23 cellular contexts compared by ENCODE assay signal in genomic region chr6:36793296-36793912, GRCh38. TPM values are rescaled to one million over a fixed set of nuclear protein-coding genes. Genes with fewer than 3 reads are reported as not detected.
DNase-seq lines count a peak whose midpoint lies in the region; ATAC-seq and TF ChIP-seq lines count a peak whose summit lies in the region.
"Had no signal": no experiment of that assay in that cellular context is flagged by ENCODE, and none has a peak within 500 bp of the region (broad histone marks: within the 10 kb centered on the region; RNA-seq: fewer than 3 reads in every experiment).

No MANE protein-coding gene starts in this region.

- DNase-seq in Karpas-422 (no peak), dorsolateral prefrontal cortex (peak in 6 of 10 donors; percentile 25 to 74 (median 60)), testis (no peak), adrenal gland (no peak), Right ventricle myocardium superior (no peak)
- DNase-seq: activated CD4-positive, CD25-positive, alpha-beta regulatory T cell treated with anti-CD3 and anti-CD28 coated beads, Interleukin-2, amount 50 U/mL, for 72 hours; Caco-2; foreskin fibroblast; HCEC 1CT; NCI-H1694; NCI-H345; RPMI8226; stimulated activated naive B cell treated with anti-CD40 and anti-IgM and Interleukin-4, amounts not matched to agents 10 μg/mL and 1 μg/mL and 100 μg/mL, for 72 hours had no signal

- no peak overlapping the region for H3K27ac ChIP-seq in Karpas-422 (ENCODE audit: low read length)
- H3K27ac ChIP-seq in dorsolateral prefrontal cortex = peak overlapping the region in 55 of 59 donors; percentile 19 to 90 (median 73)
- peak overlapping the region; percentile 55 to 61 for H3K27ac ChIP-seq in testis
- no peak overlapping the region for H3K27ac ChIP-seq in adrenal gland
- H3K27ac ChIP-seq: breast epithelium, neutrophil, tibial nerve had no signal

- no peak for TF ChIP-seq CTCF in dorsolateral prefrontal cortex (IDR thresholded peaks at IDR 0.05 in 54 of 56, conservative IDR thresholded peaks at IDR 0.05 in 2 of 56; ENCODE audit: low read depth in 1 of 56, partially characterized antibody in 56 of 56)
- no peak for TF ChIP-seq CTCF in nephron (IDR thresholded peaks at IDR 0.05; ENCODE audit: unreplicated experiment in 3 of 3)
- TF ChIP-seq CTCF in testis (IDR thresholded peaks at IDR 0.05) = no peak
- TF ChIP-seq CTCF in adrenal gland (IDR thresholded peaks at IDR 0.05) = no peak

- H3K36me3 ChIP-seq in Karpas-422 (ENCODE audit: insufficient read depth, low read length) = no peaks in the 10 kb centered on the region
- no peaks in the 10 kb centered on the region for H3K36me3 ChIP-seq in testis (ENCODE audit: low read depth, missing control alignments)
- H3K36me3 ChIP-seq in adrenal gland (replicated peaks in 1 of 2) = no peaks in the 10 kb centered on the region
- H3K36me3 ChIP-seq: breast epithelium, neutrophil, tibial nerve had no signal

- H3K9me3 ChIP-seq in Karpas-422 (ENCODE audit: low read length) (no peaks in the 10 kb centered on the region), testis (no peaks in the 10 kb centered on the region), adrenal gland (replicated peaks in 1 of 3) (no peaks in the 10 kb centered on the region)
- H3K9me3 ChIP-seq: breast epithelium, Caco-2, neutrophil, tibial nerve had no signal

- H3K9ac ChIP-seq in Karpas-422 (ENCODE audit: low read length) = peak overlapping the region; percentile 27; the same call in 1 of the 2 replicates

- H3K27me3 Mint-ChIP-seq in nephron (ENCODE audit: low read depth) = peaks cover 8% of the 10 kb centered on the region

- H3K4me1 ChIP-seq in Karpas-422 (ENCODE audit: low read length) = peaks cover 10% of the 10 kb centered on the region
- peaks cover 29% of the 10 kb centered on the region for H3K4me1 ChIP-seq in testis
- H3K4me1 ChIP-seq in adrenal gland (replicated peaks in 1 of 2) = no peaks in the 10 kb centered on the region
- H3K4me1 ChIP-seq: breast epithelium, Caco-2 had no signal

- 69 to 71% methylated on average over 7 to 9 of the region's 9 CpGs for WGBS in testis, 2 donors
- 78 to 87% (median 84%) methylated on average over 8 to 9 of the region's 9 CpGs for WGBS in adrenal gland, 4 donors

- no peaks in the 10 kb centered on the region for H3K36me3 Mint-ChIP-seq in nephron (ENCODE audit: low read depth)
- H3K36me3 Mint-ChIP-seq: IgD-negative memory B cell; stimulated activated naive B cell treated with anti-CD40 and anti-IgM and Interleukin-4, amounts not matched to agents 10 μg/mL and 1 μg/mL and 100 μg/mL, for 72 hours had no signal

- intact Hi-C loops in dorsolateral prefrontal cortex (cut with DNase I) = loop anchor here in 1 of 2 donors (5.0 kb wide), 1 partner anchor 44 kb away; the partner anchor contains the start of gene CPNE5
- intact Hi-C loops in testis (cut with DNase I; ENCODE audit: low total_unique reads) = no loop called here
- intact Hi-C loops in adrenal gland (cut with DNase I) = no loop called here
- intact Hi-C loops in Right ventricle myocardium superior (cut with DNase I) = no loop called here

- no peaks in the 10 kb centered on the region for H4K20me1 ChIP-seq in Karpas-422 (ENCODE audit: insufficient read depth, low read depth, low read length)

- no peak overlapping the region for H3K4me3 ChIP-seq in Karpas-422 (ENCODE audit: low read length)
- no peak overlapping the region for H3K4me3 ChIP-seq in dorsolateral prefrontal cortex
- no peak overlapping the region for H3K4me3 ChIP-seq in testis
- no peak overlapping the region for H3K4me3 ChIP-seq in adrenal gland
- H3K4me3 ChIP-seq: breast epithelium, tibial nerve had no signal

- no peak for TF ChIP-seq POLR2A in testis (IDR thresholded peaks at IDR 0.05)
- no peak for TF ChIP-seq POLR2A in adrenal gland (IDR thresholded peaks at IDR 0.05)

- H3K9me2 ChIP-seq in Karpas-422 (replicated peaks; ENCODE audit: insufficient read depth, low read length) = no peaks in the 10 kb centered on the region

- no peak overlapping the region for H2AFZ ChIP-seq in Karpas-422 (ENCODE audit: low read length)

- H3K27ac Mint-ChIP-seq in nephron = peak overlapping the region; percentile 43 to 83 (median 74)
- H3K27ac Mint-ChIP-seq: dendritic cell treated with granulocyte-macrophage colony-stimulating factor and Interleukin-4, amounts not matched to agents 40 ng/mL and 50 ng/mL, for 4 days; IgD-negative memory B cell; stimulated activated naive B cell treated with anti-CD40 and anti-IgM and Interleukin-4, amounts not matched to agents 10 μg/mL and 1 μg/mL and 100 μg/mL, for 72 hours had no signal

- no peaks in the 10 kb centered on the region for H3K27me3 ChIP-seq in Karpas-422 (ENCODE audit: low read length)
- no peaks in the 10 kb centered on the region for H3K27me3 ChIP-seq in dorsolateral prefrontal cortex
- H3K27me3 ChIP-seq in testis = no peaks in the 10 kb centered on the region
- H3K27me3 ChIP-seq in adrenal gland = no peaks in the 10 kb centered on the region
- H3K27me3 ChIP-seq: breast epithelium, tibial nerve had no signal

- peak overlapping the region; percentile 14 for H3K4me2 ChIP-seq in Karpas-422 (ENCODE audit: low read depth, low read length, poor library complexity, severe bottlenecking)

- no peaks in the 10 kb centered on the region for H3K9me3 Mint-ChIP-seq in nephron
- H3K9me3 Mint-ChIP-seq: dendritic cell treated with granulocyte-macrophage colony-stimulating factor and Interleukin-4, amounts not matched to agents 40 ng/mL and 50 ng/mL, for 4 days; IgD-negative memory B cell; stimulated activated naive B cell treated with anti-CD40 and anti-IgM and Interleukin-4, amounts not matched to agents 10 μg/mL and 1 μg/mL and 100 μg/mL, for 72 hours had no signal

- peak overlapping the region in 1 of 3 experiments; percentile 50 for H3K4me3 Mint-ChIP-seq in nephron
- H3K4me3 Mint-ChIP-seq: dendritic cell treated with granulocyte-macrophage colony-stimulating factor and Interleukin-4, amounts not matched to agents 40 ng/mL and 50 ng/mL, for 4 days; stimulated activated naive B cell treated with anti-CD40 and anti-IgM and Interleukin-4, amounts not matched to agents 10 μg/mL and 1 μg/mL and 100 μg/mL, for 72 hours had no signal

- no peaks in the 10 kb centered on the region for H3K79me2 ChIP-seq in Karpas-422 (ENCODE audit: low read length)

- no peak for ATAC-seq in HG02588 (IDR thresholded peaks at IDR 0.05; ENCODE audit: unreplicated experiment)
- ATAC-seq in Right ventricle myocardium superior (ENCODE audit: poor library complexity) = no peak
- ATAC-seq: left lobe of liver; sciatic nerve; SK-N-SH treated with all-trans-retinoic acid at 6 μM for 48 hours; stimulated activated naive B cell treated with anti-CD40 and anti-IgM and Interleukin-4, amounts not matched to agents 10 μg/mL and 1 μg/mL and 100 μg/mL, for 72 hours had no signal

- peaks cover 32% of the 10 kb centered on the region for H3K4me1 Mint-ChIP-seq in nephron
- H3K4me1 Mint-ChIP-seq: IgD-negative memory B cell had no signal

RNA-seq across cellular contexts. Expression of gene CPNE5, which starts 45.8 kb away (rescaled TPM):
- total RNA-seq in Karpas-422 (2014; rRNA removed; shearing (Covaris generic); ENCODE audit: low replicate concordance) = 0.63 and 2.4 TPM in 2 replicates
- total RNA-seq in dorsolateral prefrontal cortex (100 to 1,000 TPM in 69 of 120 experiments, 10 to 100 TPM in 51; 48.5 to 145 (median 105) TPM), testis (100 to 1,000 TPM in 1 of 2 donors, 10 to 100 TPM in 1; 97.8 to 137 TPM), adrenal gland (1 to 10 TPM in 4 of 8 donors, under 1 TPM in 3, not detected in 1; 0.26 to 3.5 (median 1.3) TPM), Right ventricle myocardium superior (10.0 TPM)
- polyA plus RNA-seq in testis (ENCODE audit: insufficient read depth, low read depth, low replicate concordance) (44.2 TPM), adrenal gland (1 to 10 TPM in 2 of 3 donors, under 1 TPM in 1; 0.71 to 2.2 (median 1.1) TPM)
- total RNA-seq: Caco-2 had no signal

Comparison
In these comparisons a context has a peak if more than half of its experiments do, and no peak if none do; other contexts are left out.
1. DNase-seq: peak in dorsolateral prefrontal cortex (6 of 10); none in Karpas-422 (single experiment), testis (single experiment), adrenal gland (0 of 7) and Right ventricle myocardium superior (single experiment).
2. H3K27ac ChIP-seq: peak in dorsolateral prefrontal cortex (55 of 59) and testis (2 of 2); none in Karpas-422 (single experiment) and adrenal gland (0 of 5).